Comparison of ENCODE assay signal across 1 cellular context in genomic region chr9:137088121-137088520, GRCh38.
TF ChIP-seq lines count a peak whose summit lies in the region.

No MANE protein-coding gene starts in this region.

TF ChIP-seq in H1, 55 proteins besides CTCF, POLR2A, EP300 and RAD21:
- TF ChIP-seq YY1 (IDR thresholded peaks at IDR 0.05; ENCODE audit: low read depth, low read length) (no peak), ASH2L (IDR thresholded peaks at IDR 0.05; ENCODE audit: low read length) (no peak), TAF1 (IDR thresholded peaks at IDR 0.05; ENCODE audit: low read depth, low read length) (no peak), HDAC6 (IDR thresholded peaks at IDR 0.05; ENCODE audit: low read depth, low read length) (no peak), HDAC2 (IDR thresholded peaks at IDR 0.05; ENCODE audit: borderline replicate concordance in 1 of 2, low read depth in 2 of 2, low read length in 2 of 2) (no peak), MAFK (IDR thresholded peaks at IDR 0.05; ENCODE audit: low read depth, low read length) (no peak), SIX5 (IDR thresholded peaks at IDR 0.05; ENCODE audit: low read depth, low read length) (no peak), GTF2F1 (IDR thresholded peaks at IDR 0.05; ENCODE audit: borderline replicate concordance, low read depth, low read length) (no peak), CHD1 (IDR thresholded peaks at IDR 0.05; ENCODE audit: low read depth, low read length) (no peak), SUZ12 (IDR thresholded peaks at IDR 0.05; ENCODE audit: low read length) (no peak), RFX5 (IDR thresholded peaks at IDR 0.05; ENCODE audit: borderline replicate concordance, low read depth, low read length) (no peak), JUND (IDR thresholded peaks at IDR 0.05; ENCODE audit: low read length) (no peak)
- TF ChIP-seq, protein P1, sequence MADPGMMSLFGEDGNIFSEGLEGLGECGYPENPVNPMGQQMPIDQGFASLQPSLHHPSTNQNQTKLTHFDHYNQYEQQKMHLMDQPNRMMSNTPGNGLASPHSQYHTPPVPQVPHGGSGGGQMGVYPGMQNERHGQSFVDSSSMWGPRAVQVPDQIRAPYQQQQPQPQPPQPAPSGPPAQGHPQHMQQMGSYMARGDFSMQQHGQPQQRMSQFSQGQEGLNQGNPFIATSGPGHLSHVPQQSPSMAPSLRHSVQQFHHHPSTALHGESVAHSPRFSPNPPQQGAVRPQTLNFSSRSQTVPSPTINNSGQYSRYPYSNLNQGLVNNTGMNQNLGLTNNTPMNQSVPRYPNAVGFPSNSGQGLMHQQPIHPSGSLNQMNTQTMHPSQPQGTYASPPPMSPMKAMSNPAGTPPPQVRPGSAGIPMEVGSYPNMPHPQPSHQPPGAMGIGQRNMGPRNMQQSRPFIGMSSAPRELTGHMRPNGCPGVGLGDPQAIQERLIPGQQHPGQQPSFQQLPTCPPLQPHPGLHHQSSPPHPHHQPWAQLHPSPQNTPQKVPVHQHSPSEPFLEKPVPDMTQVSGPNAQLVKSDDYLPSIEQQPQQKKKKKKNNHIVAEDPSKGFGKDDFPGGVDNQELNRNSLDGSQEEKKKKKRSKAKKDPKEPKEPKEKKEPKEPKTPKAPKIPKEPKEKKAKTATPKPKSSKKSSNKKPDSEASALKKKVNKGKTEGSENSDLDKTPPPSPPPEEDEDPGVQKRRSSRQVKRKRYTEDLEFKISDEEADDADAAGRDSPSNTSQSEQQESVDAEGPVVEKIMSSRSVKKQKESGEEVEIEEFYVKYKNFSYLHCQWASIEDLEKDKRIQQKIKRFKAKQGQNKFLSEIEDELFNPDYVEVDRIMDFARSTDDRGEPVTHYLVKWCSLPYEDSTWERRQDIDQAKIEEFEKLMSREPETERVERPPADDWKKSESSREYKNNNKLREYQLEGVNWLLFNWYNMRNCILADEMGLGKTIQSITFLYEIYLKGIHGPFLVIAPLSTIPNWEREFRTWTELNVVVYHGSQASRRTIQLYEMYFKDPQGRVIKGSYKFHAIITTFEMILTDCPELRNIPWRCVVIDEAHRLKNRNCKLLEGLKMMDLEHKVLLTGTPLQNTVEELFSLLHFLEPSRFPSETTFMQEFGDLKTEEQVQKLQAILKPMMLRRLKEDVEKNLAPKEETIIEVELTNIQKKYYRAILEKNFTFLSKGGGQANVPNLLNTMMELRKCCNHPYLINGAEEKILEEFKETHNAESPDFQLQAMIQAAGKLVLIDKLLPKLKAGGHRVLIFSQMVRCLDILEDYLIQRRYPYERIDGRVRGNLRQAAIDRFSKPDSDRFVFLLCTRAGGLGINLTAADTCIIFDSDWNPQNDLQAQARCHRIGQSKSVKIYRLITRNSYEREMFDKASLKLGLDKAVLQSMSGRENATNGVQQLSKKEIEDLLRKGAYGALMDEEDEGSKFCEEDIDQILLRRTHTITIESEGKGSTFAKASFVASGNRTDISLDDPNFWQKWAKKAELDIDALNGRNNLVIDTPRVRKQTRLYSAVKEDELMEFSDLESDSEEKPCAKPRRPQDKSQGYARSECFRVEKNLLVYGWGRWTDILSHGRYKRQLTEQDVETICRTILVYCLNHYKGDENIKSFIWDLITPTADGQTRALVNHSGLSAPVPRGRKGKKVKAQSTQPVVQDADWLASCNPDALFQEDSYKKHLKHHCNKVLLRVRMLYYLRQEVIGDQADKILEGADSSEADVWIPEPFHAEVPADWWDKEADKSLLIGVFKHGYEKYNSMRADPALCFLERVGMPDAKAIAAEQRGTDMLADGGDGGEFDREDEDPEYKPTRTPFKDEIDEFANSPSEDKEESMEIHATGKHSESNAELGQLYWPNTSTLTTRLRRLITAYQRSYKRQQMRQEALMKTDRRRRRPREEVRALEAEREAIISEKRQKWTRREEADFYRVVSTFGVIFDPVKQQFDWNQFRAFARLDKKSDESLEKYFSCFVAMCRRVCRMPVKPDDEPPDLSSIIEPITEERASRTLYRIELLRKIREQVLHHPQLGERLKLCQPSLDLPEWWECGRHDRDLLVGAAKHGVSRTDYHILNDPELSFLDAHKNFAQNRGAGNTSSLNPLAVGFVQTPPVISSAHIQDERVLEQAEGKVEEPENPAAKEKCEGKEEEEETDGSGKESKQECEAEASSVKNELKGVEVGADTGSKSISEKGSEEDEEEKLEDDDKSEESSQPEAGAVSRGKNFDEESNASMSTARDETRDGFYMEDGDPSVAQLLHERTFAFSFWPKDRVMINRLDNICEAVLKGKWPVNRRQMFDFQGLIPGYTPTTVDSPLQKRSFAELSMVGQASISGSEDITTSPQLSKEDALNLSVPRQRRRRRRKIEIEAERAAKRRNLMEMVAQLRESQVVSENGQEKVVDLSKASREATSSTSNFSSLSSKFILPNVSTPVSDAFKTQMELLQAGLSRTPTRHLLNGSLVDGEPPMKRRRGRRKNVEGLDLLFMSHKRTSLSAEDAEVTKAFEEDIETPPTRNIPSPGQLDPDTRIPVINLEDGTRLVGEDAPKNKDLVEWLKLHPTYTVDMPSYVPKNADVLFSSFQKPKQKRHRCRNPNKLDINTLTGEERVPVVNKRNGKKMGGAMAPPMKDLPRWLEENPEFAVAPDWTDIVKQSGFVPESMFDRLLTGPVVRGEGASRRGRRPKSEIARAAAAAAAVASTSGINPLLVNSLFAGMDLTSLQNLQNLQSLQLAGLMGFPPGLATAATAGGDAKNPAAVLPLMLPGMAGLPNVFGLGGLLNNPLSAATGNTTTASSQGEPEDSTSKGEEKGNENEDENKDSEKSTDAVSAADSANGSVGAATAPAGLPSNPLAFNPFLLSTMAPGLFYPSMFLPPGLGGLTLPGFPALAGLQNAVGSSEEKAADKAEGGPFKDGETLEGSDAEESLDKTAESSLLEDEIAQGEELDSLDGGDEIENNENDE (IDR thresholded peaks at IDR 0.05; ENCODE audit: insufficient replicate concordance, low read length) = no peak
